ENCODE assay signal across 29 cellular contexts in genomic region chr18:10053861-10054260, GRCh38.
"Had no signal": no experiment of that assay in that cellular context is flagged by ENCODE, and none has a peak within 500 bp of the region (broad histone marks: within the 10 kb centered on the region; RNA-seq: fewer than 3 reads in every experiment).

No MANE protein-coding gene starts in this region.

- DNase-seq: activated CD4-positive, alpha-beta T cell treated with anti-CD3 and anti-CD28 coated beads, Interleukin-2, amount 10 ng/mL, durations not matched to agents 24 days and 14 days; activated CD4-positive, alpha-beta T cell treated with anti-CD3 and anti-CD28 coated beads, Interleukin-2, amount 50 U/mL, for 4 hours; activated CD8-positive, alpha-beta T cell treated with anti-CD3 and anti-CD28 coated beads for 36 hours; activated effector memory CD4-positive, alpha-beta T cell treated with anti-CD3 and anti-CD28 coated beads, Interleukin-2, amount 50 U/mL, for 16 hours; activated naive CD4-positive, alpha-beta T cell; activated naive CD8-positive, alpha-beta T cell treated with anti-CD3 and anti-CD28 coated beads, Interleukin-2, amount 10 ng/mL, durations not matched to agents 7 days and 5 days; activated T-cell treated with anti-CD3 and anti-CD28 coated beads, Interleukin-2, amount 50 U/mL, for 1 hour; activated T-cell treated with anti-CD3 and anti-CD28 coated beads, Interleukin-2, amount 50 U/mL, for 72 hours; amygdala; NCI-H1092 treated with DMSO at 0.1 percent for 48 hours; NCI-H1417; NCI-H146; NCI-H1930; NCI-H2081 treated with DMSO at 0.1 percent for 48 hours; NCI-H510A; NCI-H526 treated with DMSO at 0.1 percent for 48 hours; NK-92 treated with Interleukin-12 subunit alpha and Interleukin-12 subunit beta, amount 100 ng/mL, for 24 hours; PC-3; Peyer's patch; SHP77; SJCRH30; T1000 had no signal

- H3K9me3 Mint-ChIP-seq: activated CD4-positive, alpha-beta T cell treated with anti-CD3 and anti-CD28 coated beads, Interleukin-2, amount 10 ng/mL, durations not matched to agents 24 days and 14 days; activated CD8-positive, alpha-beta T cell treated with anti-CD3 and anti-CD28 coated beads for 36 hours; activated naive CD4-positive, alpha-beta T cell treated with anti-CD3 and anti-CD28 coated beads, Interleukin-2, amount 50 U/mL, for 24 hours; activated naive CD8-positive, alpha-beta T cell treated with anti-CD3 and anti-CD28 coated beads, Interleukin-2, amount 10 ng/mL, durations not matched to agents 7 days and 5 days; activated T-cell treated with anti-CD3 and anti-CD28 coated beads, Interleukin-2, amount 50 U/mL, for 72 hours; activated T-helper 17 cell treated with anti-CD3 and anti-CD28 coated beads, Interleukin-2, amount 50 U/mL, for 72 hours; central memory CD8-positive, alpha-beta T cell had no signal

- H3K4me2 ChIP-seq: KMS-11 had no signal

- H3K36me3 ChIP-seq: ascending aorta, cardiac muscle cell, Peyer's patch, SJCRH30 had no signal

- H3K27ac ChIP-seq: ascending aorta, cardiac muscle cell, KMS-11, Peyer's patch, SJCRH30, SK-N-MC had no signal

- H3K27me3 ChIP-seq: ascending aorta, cardiac muscle cell, Peyer's patch, SJCRH30 had no signal

- H3K4me3 ChIP-seq: ascending aorta, cardiac muscle cell, Peyer's patch, SJCRH30, SK-N-MC had no signal

- ATAC-seq: activated CD8-positive, alpha-beta T cell treated with anti-CD3 and anti-CD28 coated beads for 36 hours; activated T-cell treated with anti-CD3 and anti-CD28 coated beads, Interleukin-2, amount 50 U/mL, for 72 hours; activated T-helper 17 cell treated with anti-CD3 and anti-CD28 coated beads, Interleukin-2, amount 50 U/mL, for 72 hours; PC-3 had no signal

- H3K4me3 Mint-ChIP-seq: activated CD4-positive, alpha-beta T cell treated with anti-CD3 and anti-CD28 coated beads, Interleukin-2, amount 10 ng/mL, durations not matched to agents 24 days and 14 days; activated CD8-positive, alpha-beta T cell treated with anti-CD3 and anti-CD28 coated beads for 36 hours; activated naive CD4-positive, alpha-beta T cell treated with anti-CD3 and anti-CD28 coated beads, Interleukin-2, amount 50 U/mL, for 24 hours; activated naive CD8-positive, alpha-beta T cell treated with anti-CD3 and anti-CD28 coated beads, Interleukin-2, amount 10 ng/mL, durations not matched to agents 7 days and 5 days; activated T-cell treated with anti-CD3 and anti-CD28 coated beads, Interleukin-2, amount 50 U/mL, for 72 hours; activated T-helper 17 cell treated with anti-CD3 and anti-CD28 coated beads, Interleukin-2, amount 50 U/mL, for 72 hours; central memory CD8-positive, alpha-beta T cell had no signal

- H3K4me1 Mint-ChIP-seq: activated naive CD4-positive, alpha-beta T cell treated with anti-CD3 and anti-CD28 coated beads, Interleukin-2, amount 50 U/mL, for 24 hours; activated T-helper 17 cell treated with anti-CD3 and anti-CD28 coated beads, Interleukin-2, amount 50 U/mL, for 72 hours; central memory CD8-positive, alpha-beta T cell had no signal

- H3K27me3 Mint-ChIP-seq: activated CD8-positive, alpha-beta T cell treated with anti-CD3 and anti-CD28 coated beads for 36 hours; activated naive CD8-positive, alpha-beta T cell treated with anti-CD3 and anti-CD28 coated beads, Interleukin-2, amount 10 ng/mL, durations not matched to agents 7 days and 5 days; activated T-helper 17 cell treated with anti-CD3 and anti-CD28 coated beads, Interleukin-2, amount 50 U/mL, for 72 hours had no signal

- H3K27ac Mint-ChIP-seq: activated CD4-positive, alpha-beta T cell treated with anti-CD3 and anti-CD28 coated beads, Interleukin-2, amount 10 ng/mL, durations not matched to agents 24 days and 14 days; activated CD8-positive, alpha-beta T cell treated with anti-CD3 and anti-CD28 coated beads for 36 hours; activated naive CD4-positive, alpha-beta T cell treated with anti-CD3 and anti-CD28 coated beads, Interleukin-2, amount 50 U/mL, for 24 hours; activated naive CD8-positive, alpha-beta T cell treated with anti-CD3 and anti-CD28 coated beads, Interleukin-2, amount 10 ng/mL, durations not matched to agents 7 days and 5 days; activated T-cell treated with anti-CD3 and anti-CD28 coated beads, Interleukin-2, amount 50 U/mL, for 72 hours; activated T-helper 17 cell treated with anti-CD3 and anti-CD28 coated beads, Interleukin-2, amount 50 U/mL, for 72 hours had no signal

- H3K36me3 Mint-ChIP-seq: activated naive CD4-positive, alpha-beta T cell treated with anti-CD3 and anti-CD28 coated beads, Interleukin-2, amount 50 U/mL, for 24 hours; activated naive CD8-positive, alpha-beta T cell treated with anti-CD3 and anti-CD28 coated beads, Interleukin-2, amount 10 ng/mL, durations not matched to agents 7 days and 5 days had no signal
